Comparison of ENCODE assay signal across 11 cellular contexts in the genomic region with DNA sequence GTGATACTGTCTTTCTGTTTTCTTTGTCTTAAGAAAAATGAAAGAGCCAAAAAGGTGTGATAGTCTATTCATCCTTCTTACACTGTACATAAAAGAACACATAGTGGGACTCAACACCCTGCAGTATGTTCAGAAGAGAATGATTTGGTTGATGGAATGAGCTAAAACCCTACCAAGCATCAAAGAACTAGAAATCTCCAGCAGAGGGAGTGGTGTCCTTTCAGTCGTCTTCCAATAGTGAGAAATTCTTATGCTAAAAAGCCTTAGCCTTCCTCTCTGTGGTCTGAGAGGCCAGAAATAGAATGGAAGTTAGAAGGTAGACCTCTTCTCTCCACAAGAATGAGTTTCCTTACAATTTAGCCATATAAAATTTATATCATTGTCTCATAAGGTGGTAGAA.
DNase-seq lines count a peak whose midpoint lies in the region; ATAC-seq, FAIRE-seq and TF ChIP-seq lines count a peak whose summit lies in the region.
"Had no signal": no experiment of that assay in that cellular context is flagged by ENCODE, and none has a peak within 500 bp of the region (broad histone marks: within the 10 kb centered on the region; RNA-seq: fewer than 3 reads in every experiment).

No MANE protein-coding gene starts in this region.

- no peaks in the 10 kb centered on the region for H3K36me3 ChIP-seq in liver (ENCODE audit: control insufficient read depth in 4 of 4, insufficient read depth in 3 of 4, low read depth in 1 of 4, low read length in 3 of 4)
- H3K36me3 ChIP-seq: right atrium auricular region had no signal

- 7% methylated on average over 1 of the region's 1 CpG for WGBS in liver

- no peak overlapping the region for H3K27ac ChIP-seq in liver (ENCODE audit: low read depth in 1 of 2, low read length in 2 of 2)
- H3K27ac ChIP-seq: right atrium auricular region had no signal

- no peak for FAIRE-seq in D721Med (lab: Jason Lieb, UNC)

- TF ChIP-seq RAD21 in liver (IDR thresholded peaks at IDR 0.05), result peak; percentile 66 to 73

- in situ Hi-C loops in KBM-7 (cut with MboI; ENCODE audit: low pct_unique_long_range_greater_than_20kb, low sequenced_read_pairs) (no loop called here), SK-MEL-5 (cut with HindIII; ENCODE audit: low pct_unique_long_range_greater_than_20kb, low sequenced_read_pairs) (no loop called here)

- TF ChIP-seq CTCF in D721Med (IDR thresholded peaks at IDR 0.05; ENCODE audit: insufficient read depth, missing control alignments) (peak; percentile 31), liver (IDR thresholded peaks at IDR 0.05; ENCODE audit: low read depth, low read length, missing input control) (peak; percentile 13)

- no peak for DNase-seq in D721Med (ENCODE audit: insufficient read length, low spot score)
- peak; percentile 5 for DNase-seq in KBM-7
- DNase-seq in SK-MEL-5 (ENCODE audit: low read depth, low spot score), result peak; percentile 75
- DNase-seq in NCI-H2029 treated with DMSO at 0.1 percent for 48 hours (lab: John Stamatoyannopoulos, UW), result no peak
- DNase-seq: NCI-H2081 treated with DMSO at 0.1 percent for 48 hours, Right ventricle myocardium superior had no signal

- no peak overlapping the region for H3K4me3 ChIP-seq in liver (ENCODE audit: low read depth in 1 of 3, low read length in 3 of 3)
- H3K4me3 ChIP-seq: right atrium auricular region had no signal

- H3K9me3 ChIP-seq in liver (ENCODE audit: control insufficient read depth in 4 of 4, low read length in 3 of 4), result no peaks in the 10 kb centered on the region
- H3K9me3 ChIP-seq: right atrium auricular region had no signal

- H3K27me3 ChIP-seq in liver (ENCODE audit: control insufficient read depth in 4 of 4, insufficient read depth in 4 of 4, low read length in 3 of 4), result no peaks in the 10 kb centered on the region
- H3K27me3 ChIP-seq: right atrium auricular region had no signal

- H3K9ac ChIP-seq in liver (ENCODE audit: low read depth in 1 of 2, low read length in 2 of 2), result no peak overlapping the region

- H3K4me1 ChIP-seq in liver (ENCODE audit: control insufficient read depth in 4 of 4, insufficient read depth in 4 of 4, low read length in 3 of 4), result no peaks in the 10 kb centered on the region
- H3K4me1 ChIP-seq: right atrium auricular region had no signal

- no peak for ATAC-seq in HG02973 (IDR thresholded peaks at IDR 0.05; ENCODE audit: unreplicated experiment)
- ATAC-seq in activated CD4-positive, CD25-positive, alpha-beta regulatory T cell treated with anti-CD3 and anti-CD28 coated beads, Interleukin-2, amount 50 U/mL, for 24 hours, result no peak
- no peak for ATAC-seq in GM19463 (IDR thresholded peaks at IDR 0.05; ENCODE audit: unreplicated experiment)

TF ChIP-seq in liver, 16 proteins besides CTCF, POLR2A, EP300 and RAD21:
- TF ChIP-seq EGR1 (IDR thresholded peaks at IDR 0.05; ENCODE audit: low read depth in 2 of 2) (no peak), HNF4G (IDR thresholded peaks at IDR 0.05) (no peak), ZBTB33 (IDR thresholded peaks at IDR 0.05) (no peak), TAF1 (conservative IDR thresholded peaks at IDR 0.05) (no peak), ATF3 (IDR thresholded peaks at IDR 0.05) (no peak), FOXA1 (IDR thresholded peaks at IDR 0.05) (no peak), HNF4A (conservative IDR thresholded peaks at IDR 0.05) (no peak), YY1 (IDR thresholded peaks at IDR 0.05) (no peak), NR2F2 (IDR thresholded peaks at IDR 0.05) (no peak), GABPA (IDR thresholded peaks at IDR 0.05 in 1 of 2, conservative IDR thresholded peaks at IDR 0.05 in 1 of 2) (no peak), SP1 (IDR thresholded peaks at IDR 0.05) (no peak), RXRA (IDR thresholded peaks at IDR 0.05) (no peak), MAX (IDR thresholded peaks at IDR 0.05) (no peak), FOXA2 (IDR thresholded peaks at IDR 0.05) (no peak), JUND (IDR thresholded peaks at IDR 0.05) (no peak)
- TF ChIP-seq, protein P1, sequence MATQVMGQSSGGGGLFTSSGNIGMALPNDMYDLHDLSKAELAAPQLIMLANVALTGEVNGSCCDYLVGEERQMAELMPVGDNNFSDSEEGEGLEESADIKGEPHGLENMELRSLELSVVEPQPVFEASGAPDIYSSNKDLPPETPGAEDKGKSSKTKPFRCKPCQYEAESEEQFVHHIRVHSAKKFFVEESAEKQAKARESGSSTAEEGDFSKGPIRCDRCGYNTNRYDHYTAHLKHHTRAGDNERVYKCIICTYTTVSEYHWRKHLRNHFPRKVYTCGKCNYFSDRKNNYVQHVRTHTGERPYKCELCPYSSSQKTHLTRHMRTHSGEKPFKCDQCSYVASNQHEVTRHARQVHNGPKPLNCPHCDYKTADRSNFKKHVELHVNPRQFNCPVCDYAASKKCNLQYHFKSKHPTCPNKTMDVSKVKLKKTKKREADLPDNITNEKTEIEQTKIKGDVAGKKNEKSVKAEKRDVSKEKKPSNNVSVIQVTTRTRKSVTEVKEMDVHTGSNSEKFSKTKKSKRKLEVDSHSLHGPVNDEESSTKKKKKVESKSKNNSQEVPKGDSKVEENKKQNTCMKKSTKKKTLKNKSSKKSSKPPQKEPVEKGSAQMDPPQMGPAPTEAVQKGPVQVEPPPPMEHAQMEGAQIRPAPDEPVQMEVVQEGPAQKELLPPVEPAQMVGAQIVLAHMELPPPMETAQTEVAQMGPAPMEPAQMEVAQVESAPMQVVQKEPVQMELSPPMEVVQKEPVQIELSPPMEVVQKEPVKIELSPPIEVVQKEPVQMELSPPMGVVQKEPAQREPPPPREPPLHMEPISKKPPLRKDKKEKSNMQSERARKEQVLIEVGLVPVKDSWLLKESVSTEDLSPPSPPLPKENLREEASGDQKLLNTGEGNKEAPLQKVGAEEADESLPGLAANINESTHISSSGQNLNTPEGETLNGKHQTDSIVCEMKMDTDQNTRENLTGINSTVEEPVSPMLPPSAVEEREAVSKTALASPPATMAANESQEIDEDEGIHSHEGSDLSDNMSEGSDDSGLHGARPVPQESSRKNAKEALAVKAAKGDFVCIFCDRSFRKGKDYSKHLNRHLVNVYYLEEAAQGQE (IDR thresholded peaks at IDR 0.05), result no peak

Comparison
In these comparisons a context has a peak if more than half of its experiments do, and no peak if none do; other contexts are left out.
1. DNase-seq: peak in KBM-7 (single experiment) and SK-MEL-5 (single experiment); none in D721Med (single experiment) and NCI-H2029 treated with DMSO at 0.1 percent for 48 hours (single experiment).